9 cellular contexts compared by ENCODE assay signal in the genomic region with DNA sequence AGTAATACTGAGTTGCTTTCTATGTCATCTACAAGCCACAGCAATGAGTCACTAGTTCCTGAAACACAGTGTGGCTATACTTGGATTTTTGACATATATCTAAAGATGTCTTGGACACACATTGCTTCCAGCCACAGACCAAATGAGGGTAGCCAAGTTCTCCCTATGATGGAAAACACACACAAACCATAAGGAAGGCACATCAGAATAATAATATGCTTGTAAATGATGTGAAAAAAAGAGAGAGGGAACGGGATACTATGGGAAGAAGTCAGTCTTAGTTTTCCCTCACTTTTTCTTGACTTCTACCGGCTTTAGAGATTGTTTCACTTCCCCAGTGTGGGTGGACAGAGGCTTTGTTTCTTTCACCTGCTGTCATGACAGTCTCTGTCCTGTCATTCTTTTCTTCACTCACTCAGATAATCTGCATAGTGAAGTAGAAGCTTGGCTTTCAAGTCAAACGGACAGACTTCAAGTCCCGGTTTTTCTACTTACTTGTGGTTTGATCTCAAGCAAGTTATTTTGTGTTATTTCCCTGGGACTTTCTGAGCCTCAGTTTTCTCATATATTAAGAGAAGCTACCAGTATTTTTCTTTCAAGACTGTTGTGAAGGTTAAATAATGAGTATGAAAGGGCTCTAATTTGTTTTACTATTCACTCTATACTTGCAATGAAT. TPM values are rescaled to one million over a fixed set of nuclear protein-coding genes. Genes with fewer than 3 reads are reported as not detected.
DNase-seq lines count a peak whose midpoint lies in the region; ATAC-seq and TF ChIP-seq lines count a peak whose summit lies in the region.
"Had no signal": no experiment of that assay in that cellular context is flagged by ENCODE, and none has a peak within 500 bp of the region (broad histone marks: within the 10 kb centered on the region; RNA-seq: fewer than 3 reads in every experiment).

No MANE protein-coding gene starts in this region.

- H3K36me3 Mint-ChIP-seq in chondrocyte (ENCODE audit: low read depth): no peaks in the 10 kb centered on the region
- H3K36me3 Mint-ChIP-seq in WTC11: no peaks in the 10 kb centered on the region
- no peaks in the 10 kb centered on the region for H3K36me3 Mint-ChIP-seq in type B pancreatic cell

- CTCF ChIA-PET in WTC11 (lab: Charles Lee): no interaction called here

- peak overlapping the region; percentile 77 for H3K27ac Mint-ChIP-seq in chondrocyte (ENCODE audit: unreplicated experiment)
- H3K27ac Mint-ChIP-seq in WTC11: no peak overlapping the region
- no peak overlapping the region for H3K27ac Mint-ChIP-seq in type B pancreatic cell

- DNase-seq in chondrocyte (ENCODE audit: low spot score): no peak
- DNase-seq in WTC11 (ENCODE audit: low spot score): no peak
- no peak for DNase-seq in epidermal melanocyte (ENCODE audit: insufficient read length, low spot score)
- no peak for DNase-seq in NCI-H2029 (lab: John Stamatoyannopoulos, UW)
- DNase-seq in type B pancreatic cell (ENCODE audit: extremely low spot score, unreplicated experiment): no peak

- peaks cover 8% of the 10 kb centered on the region for H3K9me3 Mint-ChIP-seq in chondrocyte (ENCODE audit: low read depth)
- H3K9me3 Mint-ChIP-seq in WTC11: no peaks in the 10 kb centered on the region
- no peaks in the 10 kb centered on the region for H3K9me3 Mint-ChIP-seq in type B pancreatic cell

- TF ChIP-seq CTCF in chondrocyte (IDR thresholded peaks at IDR 0.05) (no peak), WTC11 (IDR thresholded peaks at IDR 0.05) (no peak), type B pancreatic cell (conservative IDR thresholded peaks at IDR 0.05) (no peak)

- H3K4me1 Mint-ChIP-seq in chondrocyte (ENCODE audit: low read depth) (peaks cover 24% of the 10 kb centered on the region), WTC11 (peaks cover 8% of the 10 kb centered on the region), type B pancreatic cell (ENCODE audit: unreplicated experiment) (no peaks in the 10 kb centered on the region)

- H3K4me3 Mint-ChIP-seq in chondrocyte (ENCODE audit: unreplicated experiment) (no peak overlapping the region), WTC11 (no peak overlapping the region), type B pancreatic cell (no peak overlapping the region)

- ATAC-seq in GM18861 (IDR thresholded peaks at IDR 0.05; ENCODE audit: unreplicated experiment) (peak; percentile 98), GM21528 (IDR thresholded peaks at IDR 0.05; ENCODE audit: low FRiP score, unreplicated experiment) (peak; percentile 99), HG03469 (IDR thresholded peaks at IDR 0.05; ENCODE audit: unreplicated experiment) (peak; percentile 97), WTC11 (no peak)

- H3K27me3 Mint-ChIP-seq in chondrocyte (ENCODE audit: low read depth) (no peaks in the 10 kb centered on the region), WTC11 (ENCODE audit: low read depth) (no peaks in the 10 kb centered on the region), type B pancreatic cell (no peaks in the 10 kb centered on the region)

- POLR2A ChIA-PET in WTC11 (lab: Charles Lee): no interaction called here

TF ChIP-seq in WTC11, 78 proteins besides CTCF, POLR2A, EP300 and RAD21:
- TF ChIP-seq, protein P1, sequence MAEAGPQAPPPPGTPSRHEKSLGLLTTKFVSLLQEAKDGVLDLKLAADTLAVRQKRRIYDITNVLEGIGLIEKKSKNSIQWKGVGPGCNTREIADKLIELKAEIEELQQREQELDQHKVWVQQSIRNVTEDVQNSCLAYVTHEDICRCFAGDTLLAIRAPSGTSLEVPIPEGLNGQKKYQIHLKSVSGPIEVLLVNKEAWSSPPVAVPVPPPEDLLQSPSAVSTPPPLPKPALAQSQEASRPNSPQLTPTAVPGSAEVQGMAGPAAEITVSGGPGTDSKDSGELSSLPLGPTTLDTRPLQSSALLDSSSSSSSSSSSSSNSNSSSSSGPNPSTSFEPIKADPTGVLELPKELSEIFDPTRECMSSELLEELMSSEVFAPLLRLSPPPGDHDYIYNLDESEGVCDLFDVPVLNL (CRISPR knock-in tag; IDR thresholded peaks at IDR 0.05; ENCODE audit: borderline replicate concordance, low read depth): no peak
- TF ChIP-seq ZNF423 (CRISPR knock-in tag; IDR thresholded peaks at IDR 0.05) (no peak), ATF1 (CRISPR knock-in tag; IDR thresholded peaks at IDR 0.05) (no peak), ZNF138 (CRISPR knock-in tag; conservative IDR thresholded peaks at IDR 0.05) (no peak)
TF ChIP-seq in WTC11: peak in this region for 0.

RNA-seq across cellular contexts. Expression of a gene that starts 34.7 kb away (rescaled TPM):
- not detected in 3 replicates for total RNA-seq in chondrocyte
- 0.09 to 0.23 TPM in 2 of 3 replicates, not detected in the other for total RNA-seq in WTC11 (2021)
- total RNA-seq in type B pancreatic cell (ENCODE audit: low replicate concordance): not detected in 2 replicates
- total RNA-seq: SK-MEL-5 had no signal
